14 cellular contexts compared by ENCODE assay signal in the genomic region with DNA sequence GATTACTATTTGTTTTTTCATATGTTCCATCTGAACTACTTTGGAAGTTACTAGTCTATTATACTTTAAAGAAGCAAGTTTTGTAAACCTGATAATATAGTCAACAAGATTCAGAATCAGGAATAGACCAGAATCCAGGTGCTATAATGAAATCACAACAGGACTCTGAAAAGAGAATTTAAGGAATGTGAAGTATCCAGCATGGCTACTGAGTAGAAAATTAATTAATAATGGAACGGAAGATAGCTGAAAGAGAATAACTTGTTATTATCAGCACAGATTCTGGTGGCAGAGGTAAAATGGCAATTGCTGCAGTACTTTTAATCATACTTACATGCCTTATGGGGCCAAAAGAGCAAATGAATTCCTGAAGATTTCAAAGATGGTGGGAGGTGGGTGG. TPM values are rescaled to one million over a fixed set of nuclear protein-coding genes. Genes with fewer than 3 reads are reported as not detected.
DNase-seq lines count a peak whose midpoint lies in the region; ATAC-seq and TF ChIP-seq lines count a peak whose summit lies in the region.
"Had no signal": no experiment of that assay in that cellular context is flagged by ENCODE, and none has a peak within 500 bp of the region (broad histone marks: within the 10 kb centered on the region; RNA-seq: fewer than 3 reads in every experiment).

No MANE protein-coding gene starts in this region.

- TF ChIP-seq CTCF in body of pancreas (IDR thresholded peaks at IDR 0.05): no peak

- H3K36me3 ChIP-seq in body of pancreas (replicated peaks in 1 of 2; ENCODE audit: insufficient read depth in 1 of 2, low read depth in 2 of 2): no peaks in the 10 kb centered on the region

- H3K4me1 ChIP-seq in body of pancreas: no peaks in the 10 kb centered on the region
- H3K4me1 ChIP-seq: Caco-2 had no signal

- TF ChIP-seq POLR2A in body of pancreas (IDR thresholded peaks at IDR 0.05): no peak

- H3K27me3 ChIP-seq in body of pancreas: no peaks in the 10 kb centered on the region

- 0% methylated on average over 1 of the region's 1 CpG for WGBS in body of pancreas, 2 donors

- in situ Hi-C loops in ACHN (cut with HindIII; ENCODE audit: low pct_ligation_motif_present, low pct_unique_long_range_greater_than_20kb, low sequenced_read_pairs): no loop called here

- ATAC-seq in body of pancreas (peak; percentile 45), HG03565 (IDR thresholded peaks at IDR 0.05; ENCODE audit: unreplicated experiment) (no peak)
- ATAC-seq: K562 had no signal

- no peaks in the 10 kb centered on the region for H3K9me3 ChIP-seq in body of pancreas

- peak overlapping the region in 2 of 4 donors; percentile 13 to 35 for H3K27ac ChIP-seq in body of pancreas
- H3K27ac ChIP-seq: C4-2B, GM23248 had no signal

- DNase-seq in ACHN (peak; percentile 25), body of pancreas (no peak), kidney tubule cell (ENCODE audit: low spot score) (peak; percentile 13), mucosa of gallbladder (ENCODE audit: low spot score) (no peak), HK-2 (ENCODE audit: unreplicated experiment) (no peak)
- DNase-seq: AML-193; Caco-2; CD4-positive, alpha-beta T cell; GM23248; H7; IMR-90 had no signal

- intact Hi-C loops in body of pancreas (cut with DNase I): no loop called here

- no peak overlapping the region for H3K4me3 ChIP-seq in body of pancreas
- H3K4me3 ChIP-seq: GM23248, K562 had no signal

RNA-seq across cellular contexts. Expression of gene CHCHD3, which starts 43.1 kb away (rescaled TPM):
- total RNA-seq in body of pancreas: 10 to 100 TPM; 24.4 to 32.6 TPM
- total RNA-seq in mucosa of gallbladder: 42.2 TPM

Comparison
In these comparisons a context has a peak if more than half of its experiments do, and no peak if none do; other contexts are left out.
1. DNase-seq: peak in ACHN (single experiment) and kidney tubule cell (single experiment); none in body of pancreas (0 of 4), mucosa of gallbladder (single experiment) and HK-2 (single experiment).